9 cellular contexts compared by ENCODE assay signal in the genomic region with DNA sequence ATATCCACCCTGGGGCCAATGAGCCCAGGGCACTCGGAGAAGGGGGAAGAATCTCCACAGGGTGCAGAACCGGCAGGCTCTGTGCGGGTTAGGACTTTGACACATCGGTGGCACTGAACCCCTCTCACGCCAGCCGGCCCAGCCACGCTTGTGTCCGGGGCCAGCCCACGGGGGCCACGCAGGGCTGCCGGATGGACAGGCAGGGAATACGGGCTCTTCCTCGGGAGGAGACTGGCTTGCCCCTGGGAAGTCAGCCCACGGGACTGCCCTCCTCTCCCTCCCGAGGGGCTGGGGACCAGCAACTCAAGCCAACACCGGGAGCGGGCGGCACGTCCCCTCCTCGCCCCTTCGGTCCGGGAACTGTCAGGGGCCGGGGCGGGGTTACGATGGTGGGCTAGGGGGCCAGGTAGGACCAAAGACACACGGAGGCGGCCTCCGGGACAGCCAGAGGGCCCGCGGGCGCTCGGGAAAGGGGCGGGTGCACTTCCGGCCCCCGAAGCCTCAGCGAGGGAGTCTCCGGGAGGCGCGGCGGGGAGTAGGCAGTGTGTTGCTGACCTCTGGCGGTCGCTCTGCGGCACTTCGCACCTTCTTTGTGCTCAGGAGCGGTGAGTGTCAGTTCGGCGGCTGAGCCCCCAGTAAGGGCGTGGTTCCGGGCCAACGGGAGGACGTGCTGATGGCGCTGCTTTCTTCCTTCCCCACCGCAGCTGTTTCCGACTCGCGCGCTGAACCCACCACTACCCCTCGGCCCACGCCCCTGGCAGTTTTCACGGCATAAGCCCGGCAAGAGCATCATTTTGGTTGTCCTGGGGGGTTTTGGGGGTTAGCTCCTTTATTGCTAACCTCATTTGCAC. TPM values are rescaled to one million over a fixed set of nuclear protein-coding genes. Genes with fewer than 3 reads are reported as not detected.
A peak's percentile ranks its signal among the peaks of the same experiment; 100 is the strongest.
DNase-seq lines count a peak whose midpoint lies in the region; ATAC-seq and TF ChIP-seq lines count a peak whose summit lies in the region.
"Had no signal": no experiment of that assay in that cellular context is flagged by ENCODE, and none has a peak within 500 bp of the region (broad histone marks: within the 10 kb centered on the region; RNA-seq: fewer than 3 reads in every experiment).

No MANE protein-coding gene starts in this region.

- no peak overlapping the region for H3K27ac ChIP-seq in colonic mucosa

- no peaks in the 10 kb centered on the region for H3K36me3 ChIP-seq in colonic mucosa

- H3K9me3 ChIP-seq in colonic mucosa, result no peaks in the 10 kb centered on the region

- peak overlapping the region; percentile 78 for H3K4me3 ChIP-seq in colonic mucosa

- no peaks in the 10 kb centered on the region for H3K27me3 ChIP-seq in colonic mucosa

- TF ChIP-seq CTCF in AG09319 (IDR thresholded peaks at IDR 0.05; ENCODE audit: low read depth, low read length) (peak; percentile 89), colonic mucosa (IDR thresholded peaks at IDR 0.05) (peak; percentile 87)

- intact Hi-C loops in colonic mucosa (cut with DNase I), result loop anchor here (5.0 to 10.0 kb wide), 3 partner anchors 49 to 296 kb away; a partner anchor contains a TSS

- ATAC-seq in GM18873 (IDR thresholded peaks at IDR 0.05; ENCODE audit: low FRiP score, unreplicated experiment) (peak; percentile 90), HG03135 (IDR thresholded peaks at IDR 0.05; ENCODE audit: unreplicated experiment) (peak; percentile 98)

- H3K4me1 ChIP-seq in colonic mucosa, result no peaks in the 10 kb centered on the region

- peak; percentile 38 for DNase-seq in AG09319 (ENCODE audit: extremely low read depth, low read depth)
- peak; percentile 78 for DNase-seq in NCI-H345 (lab: John Stamatoyannopoulos, UW)
- DNase-seq in activated CD4-positive, alpha-beta T cell treated with anti-CD3 and anti-CD28 coated beads for 1 hour, result peak; percentile 79
- DNase-seq in colonic mucosa, result peak; percentile 85
- peak; percentile 95 for DNase-seq in left kidney (ENCODE audit: low read depth, low spot score)
- DNase-seq in stimulated activated CD4-positive, alpha-beta T cell treated with anti-CD3 and anti-CD28 coated beads, Interleukin-1b, Interleukin-23, amount 100 ng/mL, for 4 hours (ENCODE audit: low read depth in 2 of 2), result peak; percentile 80 to 83

- H3K9ac ChIP-seq in colonic mucosa (ENCODE audit: low read depth in 2 of 2, low read length in 2 of 2), result peak overlapping the region; percentile 62 to 87

RNA-seq across cellular contexts. Expression of a gene that starts 5.1 kb away (rescaled TPM):
- total RNA-seq in colonic mucosa, result under 1 TPM in 1 of 2 donors, not detected in 1; 0.20 TPM
- total RNA-seq: T-helper 2 cell treated with Interferon-gamma antibody and Interleukin-4, amounts not matched to agents 100 ng/mL and 5 ng/mL, for 36 hours had no signal

RNA-seq across cellular contexts. Expression of a gene that starts 25.1 kb away (rescaled TPM):
- 1 to 10 TPM; 2.8 to 5.5 TPM for total RNA-seq in colonic mucosa

Comparison
In these comparisons a context has a peak if more than half of its experiments do, and no peak if none do; other contexts are left out.
1. DNase-seq: peak in every context shown above with its lines; median percentile 95 in left kidney; 85 in colonic mucosa; 82 in stimulated activated CD4-positive, alpha-beta T cell treated with anti-CD3 and anti-CD28 coated beads, Interleukin-1b, Interleukin-23, amount 100 ng/mL, for 4 hours; 79 in activated CD4-positive, alpha-beta T cell treated with anti-CD3 and anti-CD28 coated beads for 1 hour; 78 in NCI-H345; 38 in AG09319.